In genomic region chr12:50572275-50572674, GRCh38 we compare ENCODE assay signal across 8 cellular contexts.
DNase-seq lines count a peak whose midpoint lies in the region; ATAC-seq and TF ChIP-seq lines count a peak whose summit lies in the region.
"Had no signal": no experiment of that assay in that cellular context is flagged by ENCODE, and none has a peak within 500 bp of the region (broad histone marks: within the 10 kb centered on the region; RNA-seq: fewer than 3 reads in every experiment).

No MANE protein-coding gene starts in this region.

- no peaks in the 10 kb centered on the region for H3K36me3 Mint-ChIP-seq in MCF 10A (ENCODE audit: insufficient read depth, unreplicated experiment)
- H3K36me3 Mint-ChIP-seq in Calu3 (ENCODE audit: insufficient read depth, unreplicated experiment) = no peaks in the 10 kb centered on the region

- H3K4me3 ChIP-seq in liver (ENCODE audit: low read depth in 1 of 3, low read length in 3 of 3) (no peak overlapping the region), upper lobe of right lung (no peak overlapping the region)

- no peaks in the 10 kb centered on the region for H3K27me3 ChIP-seq in liver (ENCODE audit: control insufficient read depth in 4 of 4, insufficient read depth in 4 of 4, low read length in 3 of 4)
- H3K27me3 ChIP-seq in upper lobe of right lung = no peaks in the 10 kb centered on the region

- TF ChIP-seq RAD21 in liver (IDR thresholded peaks at IDR 0.05) = peak; percentile 44 to 59

- H3K9ac ChIP-seq in liver (ENCODE audit: low read depth in 1 of 2, low read length in 2 of 2) = no peak overlapping the region

- no peak overlapping the region for H3K4me3 Mint-ChIP-seq in MCF 10A (ENCODE audit: unreplicated experiment)
- no peak overlapping the region for H3K4me3 Mint-ChIP-seq in Calu3 (ENCODE audit: low read depth, unreplicated experiment)

- peak overlapping the region; percentile 62 for H3K27ac ChIP-seq in liver (ENCODE audit: low read depth in 1 of 2, low read length in 2 of 2)
- peak overlapping the region; percentile 51 for H3K27ac ChIP-seq in upper lobe of right lung

- ATAC-seq in upper lobe of right lung = peak; percentile 90
- ATAC-seq in GM18867 (IDR thresholded peaks at IDR 0.05; ENCODE audit: unreplicated experiment) = no peak

- peak overlapping the region; percentile 70 for H3K27ac Mint-ChIP-seq in MCF 10A (ENCODE audit: low read depth, unreplicated experiment)
- H3K27ac Mint-ChIP-seq in Calu3 (ENCODE audit: unreplicated experiment) = no peak overlapping the region

- CTCF ChIA-PET in MCF 10A (lab: Yijun Ruan, JAX) (interaction anchor here (0.6 to 1.8 kb wide), 5 partner anchors 24 to 68 kb away, joined by 3 to 5 read pairs (median 4); no protein-coding TSS in a partner anchor), Calu3 (lab: Charles Lee) (interaction anchor here (1.0 kb wide), 1 partner anchor 64 kb away, joined by 3 read pairs; no protein-coding TSS in a partner anchor)

- no peaks in the 10 kb centered on the region for H3K27me3 Mint-ChIP-seq in MCF 10A (ENCODE audit: insufficient read depth, unreplicated experiment)
- H3K27me3 Mint-ChIP-seq in Calu3 (ENCODE audit: unreplicated experiment) = no peaks in the 10 kb centered on the region

- H3K36me3 ChIP-seq in liver (ENCODE audit: control insufficient read depth in 4 of 4, insufficient read depth in 3 of 4, low read depth in 1 of 4, low read length in 3 of 4) = no peaks in the 10 kb centered on the region
- no peaks in the 10 kb centered on the region for H3K36me3 ChIP-seq in upper lobe of right lung

- POLR2A ChIA-PET in MCF 10A (lab: Yijun Ruan, JAX) = interaction anchor here (0.7 to 2.5 kb wide), 28 partner anchors 9 to 202 kb away, joined by 3 to 16 read pairs (median 4); no protein-coding TSS in a partner anchor

- H3K4me1 ChIP-seq in liver (ENCODE audit: control insufficient read depth in 4 of 4, insufficient read depth in 4 of 4, low read length in 3 of 4) (peaks cover 18 to 74% (median 64%) of the 10 kb centered on the region in 4 donors), upper lobe of right lung (peaks cover 70% of the 10 kb centered on the region)

- DNase-seq in Kasumi-1 (lab: John Stamatoyannopoulos, UW) = peak; percentile 78 to 79
- peak; percentile 84 for DNase-seq in MCF 10A (ENCODE audit: unreplicated experiment)
- DNase-seq in upper lobe of right lung = no peak
- no peak for DNase-seq in mucosa of gallbladder (ENCODE audit: low spot score)
- DNase-seq in Calu3 = no peak
- DNase-seq: activated CD4-positive, alpha-beta T cell treated with anti-CD3 and anti-CD28 coated beads, Interleukin-2, amount 50 U/mL, for 4 hours had no signal

- H3K4me1 Mint-ChIP-seq in MCF 10A (ENCODE audit: insufficient read depth, unreplicated experiment) (peaks cover 24% of the 10 kb centered on the region), Calu3 (ENCODE audit: low read depth, unreplicated experiment) (peaks cover 36% of the 10 kb centered on the region)

- WGBS in liver = 30% methylated on average over 1 of the region's 1 CpG

- no peak for TF ChIP-seq CTCF in MCF 10A (IDR thresholded peaks at IDR 0.05; ENCODE audit: unreplicated experiment)
- TF ChIP-seq CTCF in liver (IDR thresholded peaks at IDR 0.05; ENCODE audit: low read depth, low read length, missing input control) = no peak
- TF ChIP-seq CTCF in upper lobe of right lung (IDR thresholded peaks at IDR 0.05) = no peak
- TF ChIP-seq CTCF in Calu3 (IDR thresholded peaks at IDR 0.05; ENCODE audit: unreplicated experiment) = no peak

- H3K9me3 Mint-ChIP-seq in MCF 10A (ENCODE audit: unreplicated experiment) (no peaks in the 10 kb centered on the region), Calu3 (ENCODE audit: low read depth, unreplicated experiment) (no peaks in the 10 kb centered on the region)

- H3K9me3 ChIP-seq in liver (ENCODE audit: control insufficient read depth in 4 of 4, low read length in 3 of 4) (no peaks in the 10 kb centered on the region), upper lobe of right lung (no peaks in the 10 kb centered on the region)

- intact Hi-C loops in MCF 10A (cut with micrococcal nuclease) (loop anchor here (2.0 kb wide), 1 partner anchor 67 kb away; the partner anchor contains the start of gene DIP2B), upper lobe of right lung (cut with DNase I) (no loop called here), Calu3 (cut with micrococcal nuclease; ENCODE audit: unreplicated experiment) (no loop called here)

- BruUV-seq in MCF 10A (replicated peaks; lab: Mats Ljungman, UMichigan) = no TSS peak
- no TSS peak for BruUV-seq in Calu3 (replicated peaks; lab: Mats Ljungman, UMichigan)

TF ChIP-seq in liver, 16 proteins besides CTCF, POLR2A, EP300 and RAD21:
- TF ChIP-seq HNF4G (IDR thresholded peaks at IDR 0.05) = no peak
- TF ChIP-seq REST (IDR thresholded peaks at IDR 0.05) = peak; percentile 11
- no peak for TF ChIP-seq EGR1 (IDR thresholded peaks at IDR 0.05; ENCODE audit: low read depth in 2 of 2)
- peak; percentile 64 to 79 for TF ChIP-seq RXRA (IDR thresholded peaks at IDR 0.05)
- TF ChIP-seq ATF3 (IDR thresholded peaks at IDR 0.05) = no peak
- TF ChIP-seq ZBTB33 (IDR thresholded peaks at IDR 0.05) = peak; percentile 44
- peak; percentile 43 for TF ChIP-seq SP1 (IDR thresholded peaks at IDR 0.05)
- TF ChIP-seq GABPA (IDR thresholded peaks at IDR 0.05 in 1 of 2, conservative IDR thresholded peaks at IDR 0.05 in 1 of 2) = no peak
- TF ChIP-seq YY1 (IDR thresholded peaks at IDR 0.05) = peak; percentile 54
- TF ChIP-seq NR2F2 (IDR thresholded peaks at IDR 0.05) = no peak
- peak; percentile 74 for TF ChIP-seq MAX (IDR thresholded peaks at IDR 0.05)
- no peak for TF ChIP-seq FOXA1 (IDR thresholded peaks at IDR 0.05)
- peak; percentile 58 to 73 for TF ChIP-seq HNF4A (conservative IDR thresholded peaks at IDR 0.05)
- TF ChIP-seq TAF1 (conservative IDR thresholded peaks at IDR 0.05) = no peak
- peak; percentile 18 for TF ChIP-seq FOXA2 (IDR thresholded peaks at IDR 0.05)
- TF ChIP-seq JUND (IDR thresholded peaks at IDR 0.05) = peak; percentile 60 to 83

Comparison
In these comparisons a context has a peak if more than half of its experiments do, and no peak if none do; other contexts are left out.
1. DNase-seq: peak in Kasumi-1 (2 of 2) and MCF 10A (single experiment); none in upper lobe of right lung (single experiment), mucosa of gallbladder (single experiment) and Calu3 (single experiment).